In genomic region chr18:77134611-77135010, GRCh38 we compare ENCODE assay signal across 18 cellular contexts. TPM values are rescaled to one million over a fixed set of nuclear protein-coding genes. Genes with fewer than 3 reads are reported as not detected.
DNase-seq lines count a peak whose midpoint lies in the region; ATAC-seq and TF ChIP-seq lines count a peak whose summit lies in the region.
"Had no signal": no experiment of that assay in that cellular context is flagged by ENCODE, and none has a peak within 500 bp of the region (broad histone marks: within the 10 kb centered on the region; RNA-seq: fewer than 3 reads in every experiment).

No MANE protein-coding gene starts in this region.

- CTCF ChIA-PET in activated CD8-positive, alpha-beta T cell treated with anti-CD3 and anti-CD28 coated beads for 36 hours (lab: Charles Lee): interaction anchor here (1.1 to 2.1 kb wide), 6 partner anchors 12 to 134 kb away, joined by 3 to 9 read pairs (median 4); no protein-coding TSS in a partner anchor

- H3K4me3 Mint-ChIP-seq in activated CD8-positive, alpha-beta T cell treated with anti-CD3 and anti-CD28 coated beads for 36 hours: no peak overlapping the region
- H3K4me3 Mint-ChIP-seq in natural killer cell (peak overlapping the region; percentile 89), progenitor cell of endocrine pancreas (ENCODE audit: low read depth) (no peak overlapping the region)

- no peak overlapping the region for H3K4me3 ChIP-seq in right atrium auricular region
- no peak overlapping the region for H3K4me3 ChIP-seq in uterus
- H3K4me3 ChIP-seq: esophagus squamous epithelium, testis had no signal

- peaks cover 13% of the 10 kb centered on the region for H3K36me3 Mint-ChIP-seq in activated CD8-positive, alpha-beta T cell treated with anti-CD3 and anti-CD28 coated beads for 36 hours (ENCODE audit: low read depth)
- H3K36me3 Mint-ChIP-seq in natural killer cell: no peaks in the 10 kb centered on the region
- peaks cover 1% of the 10 kb centered on the region for H3K36me3 Mint-ChIP-seq in progenitor cell of endocrine pancreas (ENCODE audit: insufficient read depth)

- no peak for DNase-seq in right atrium auricular region (ENCODE audit: low spot score)
- DNase-seq in cardiac septum (ENCODE audit: low spot score): no peak
- no peak for DNase-seq in activated CD8-positive, alpha-beta T cell treated with anti-CD3 and anti-CD28 coated beads for 36 hours
- DNase-seq in natural killer cell: no peak
- no peak for DNase-seq in uterus
- no peak for DNase-seq in NCI-H526 (lab: John Stamatoyannopoulos, UW)
- DNase-seq in progenitor cell of endocrine pancreas (ENCODE audit: low spot score, unreplicated experiment): no peak
- no peak for DNase-seq in KG1 (lab: John Stamatoyannopoulos, UW)
- DNase-seq: activated CD4-positive, alpha-beta T cell treated with anti-CD3 and anti-CD28 coated beads for 4 hours; activated effector memory CD4-positive, alpha-beta T cell treated with Interleukin-2 at 50 U/mL for 16 hours; DMS 273 treated with DMSO at 0.1 percent for 48 hours; esophagus squamous epithelium; NCI-H1417 treated with DMSO at 0.1 percent for 48 hours; NCI-H2227 treated with DMSO at 0.1 percent for 48 hours; NK-92 treated with Interleukin-12 subunit alpha and Interleukin-12 subunit beta, amount 100 ng/mL, for 24 hours; stimulated activated CD4-positive, alpha-beta T cell treated with anti-CD3 and anti-CD28 coated beads, Interleukin-2, amount 100 ng/mL, for 48 hours had no signal

- peak overlapping the region; percentile 67 for H3K27ac Mint-ChIP-seq in activated CD8-positive, alpha-beta T cell treated with anti-CD3 and anti-CD28 coated beads for 36 hours
- H3K27ac Mint-ChIP-seq in natural killer cell (peak overlapping the region; percentile 87 to 88), progenitor cell of endocrine pancreas (no peak overlapping the region)

- intact Hi-C loops in cardiac septum (cut with DNase I) (loop anchor here (5.0 to 10.0 kb wide), 4 partner anchors 47 to 130 kb away; no protein-coding TSS in a partner anchor), natural killer cell (cut with micrococcal nuclease) (loop anchor here (5.0 kb wide), 1 partner anchor 132 kb away; no protein-coding TSS in a partner anchor), uterus (cut with DNase I; ENCODE audit: low total_unique reads) (no loop called here)
- intact Hi-C loops in activated CD8-positive, alpha-beta T cell treated with anti-CD3 and anti-CD28 coated beads for 36 hours (cut with micrococcal nuclease): no loop called here

- H3K4me1 ChIP-seq in right atrium auricular region (peaks cover 0 to 40% of the 10 kb centered on the region in 2 donors), uterus (no peaks in the 10 kb centered on the region)

- H3K27me3 ChIP-seq in right atrium auricular region (no peaks in the 10 kb centered on the region), uterus (no peaks in the 10 kb centered on the region)
- H3K27me3 ChIP-seq: testis had no signal

- POLR2A ChIA-PET in activated CD8-positive, alpha-beta T cell treated with anti-CD3 and anti-CD28 coated beads for 36 hours (lab: Charles Lee): interaction anchor here (1.1 to 18.7 kb wide), 3 partner anchors 29 to 72 kb away, joined by 4 to 337 read pairs (median 25); no protein-coding TSS in a partner anchor

- TF ChIP-seq CTCF in right atrium auricular region (IDR thresholded peaks at IDR 0.05) (no peak), natural killer cell (IDR thresholded peaks at IDR 0.05) (no peak), uterus (IDR thresholded peaks at IDR 0.05) (no peak), progenitor cell of endocrine pancreas (IDR thresholded peaks at IDR 0.05; ENCODE audit: unreplicated experiment) (no peak)
- TF ChIP-seq CTCF in activated CD8-positive, alpha-beta T cell treated with anti-CD3 and anti-CD28 coated beads for 36 hours (IDR thresholded peaks at IDR 0.05): no peak

- peaks cover 25% of the 10 kb centered on the region for H3K4me1 Mint-ChIP-seq in activated CD8-positive, alpha-beta T cell treated with anti-CD3 and anti-CD28 coated beads for 36 hours (ENCODE audit: low read depth)
- peaks cover 56 to 62% of the 10 kb centered on the region in 2 donors for H3K4me1 Mint-ChIP-seq in natural killer cell
- peaks cover 15% of the 10 kb centered on the region for H3K4me1 Mint-ChIP-seq in progenitor cell of endocrine pancreas (ENCODE audit: low read depth)

- ATAC-seq in activated CD8-positive, alpha-beta T cell treated with anti-CD3 and anti-CD28 coated beads for 36 hours: no peak
- no peak for ATAC-seq in natural killer cell

- H3K27ac ChIP-seq in right atrium auricular region: peak overlapping the region; percentile 97
- peak overlapping the region; percentile 90 to 91 for H3K27ac ChIP-seq in uterus
- H3K27ac ChIP-seq: KMS-11 had no signal

- H3K27me3 Mint-ChIP-seq in activated CD8-positive, alpha-beta T cell treated with anti-CD3 and anti-CD28 coated beads for 36 hours: no peaks in the 10 kb centered on the region
- no peaks in the 10 kb centered on the region for H3K27me3 Mint-ChIP-seq in natural killer cell (ENCODE audit: low read depth in 2 of 2)
- peaks cover 34% of the 10 kb centered on the region for H3K27me3 Mint-ChIP-seq in progenitor cell of endocrine pancreas

- H3K9me3 ChIP-seq in right atrium auricular region: no peaks in the 10 kb centered on the region
- H3K9me3 ChIP-seq in uterus: no peaks in the 10 kb centered on the region
- H3K9me3 ChIP-seq: esophagus squamous epithelium, testis had no signal

- no peaks in the 10 kb centered on the region for H3K9me3 Mint-ChIP-seq in activated CD8-positive, alpha-beta T cell treated with anti-CD3 and anti-CD28 coated beads for 36 hours
- H3K9me3 Mint-ChIP-seq in natural killer cell (no peaks in the 10 kb centered on the region), progenitor cell of endocrine pancreas (ENCODE audit: low read depth) (no peaks in the 10 kb centered on the region)

- H3K36me3 ChIP-seq in right atrium auricular region (no peaks in the 10 kb centered on the region), uterus (no peaks in the 10 kb centered on the region)
- H3K36me3 ChIP-seq: esophagus squamous epithelium had no signal

- TF ChIP-seq POLR2A in uterus (IDR thresholded peaks at IDR 0.05): no peak

RNA-seq across cellular contexts. Expression of gene MBP, which starts 2.0 kb away (rescaled TPM):
- 10 to 100 TPM; 15.4 to 15.8 TPM for total RNA-seq in right atrium auricular region
- total RNA-seq in cardiac septum: 37.7 TPM
- 10 to 100 TPM; 39.9 to 41.5 TPM for total RNA-seq in activated CD8-positive, alpha-beta T cell treated with anti-CD3 and anti-CD28 coated beads for 36 hours
- 100 to 1,000 TPM; 183 to 344 (median 325) TPM for total RNA-seq in natural killer cell
- 10 to 100 TPM; 12.1 to 52.2 (median 19.8) TPM for total RNA-seq in uterus
- total RNA-seq in progenitor cell of endocrine pancreas: 38.4 and 39.0 TPM in 2 replicates

Comparison
In these comparisons a context has a peak if more than half of its experiments do, and no peak if none do; other contexts are left out.
1. intact Hi-C loops: an anchor here in cardiac septum (5.0 to 10.0 kb wide) and natural killer cell (5.0 kb wide); none called in activated CD8-positive, alpha-beta T cell treated with anti-CD3 and anti-CD28 coated beads for 36 hours and uterus.